ENCODE assay signal across 1 cellular context in the genomic region with DNA sequence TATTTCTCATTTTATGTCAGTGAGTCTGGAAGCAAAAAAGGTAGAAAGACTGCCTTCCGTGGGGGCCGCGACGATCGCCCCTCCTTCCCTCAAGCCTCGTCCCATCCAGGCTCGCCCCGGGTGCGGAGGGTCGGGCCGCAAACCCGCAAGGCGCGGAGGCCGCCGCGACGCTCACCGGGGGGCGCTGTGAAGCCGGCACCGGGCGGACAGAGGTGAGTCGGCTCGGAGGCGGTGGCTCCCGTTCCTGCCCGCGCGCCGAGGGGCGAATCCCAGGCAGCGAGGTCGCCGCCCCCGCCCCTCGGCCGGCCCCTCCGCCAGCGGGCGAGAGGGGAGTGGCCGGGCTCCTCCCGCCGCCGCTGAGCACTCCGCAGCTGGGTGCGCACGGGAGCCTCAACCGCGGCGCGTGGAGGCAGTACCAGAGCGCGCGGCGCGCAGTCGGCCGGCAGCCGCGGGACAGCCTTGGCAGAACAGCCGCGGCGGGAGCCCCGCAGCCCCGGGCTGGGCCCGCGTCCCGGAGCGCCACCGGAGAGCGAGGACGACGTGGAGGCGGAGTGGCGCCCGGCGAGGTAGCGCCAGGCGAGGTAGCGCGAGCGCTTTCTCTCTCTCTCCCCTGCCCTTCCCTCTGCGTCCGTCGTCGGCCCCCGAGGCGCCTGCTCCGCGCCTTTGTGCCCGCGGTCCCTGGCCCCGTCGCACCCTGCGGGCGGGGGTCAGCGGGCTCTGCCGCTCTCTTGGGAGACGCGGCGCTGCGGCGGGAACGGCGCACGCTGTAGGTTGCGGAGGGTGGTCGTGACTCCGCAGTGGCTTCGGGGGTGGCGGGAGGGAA.
TF ChIP-seq lines count a peak whose summit lies in the region.

A gene (plus strand): TSS at position 359 of the 823 bp plus-strand sequence. CDS start 31,492 bp downstream, outside the sequence.

TF ChIP-seq in HepG2, 621 proteins besides CTCF, POLR2A, EP300 and RAD21 (continued from another document and continues in another):
- TF ChIP-seq, protein P1, sequence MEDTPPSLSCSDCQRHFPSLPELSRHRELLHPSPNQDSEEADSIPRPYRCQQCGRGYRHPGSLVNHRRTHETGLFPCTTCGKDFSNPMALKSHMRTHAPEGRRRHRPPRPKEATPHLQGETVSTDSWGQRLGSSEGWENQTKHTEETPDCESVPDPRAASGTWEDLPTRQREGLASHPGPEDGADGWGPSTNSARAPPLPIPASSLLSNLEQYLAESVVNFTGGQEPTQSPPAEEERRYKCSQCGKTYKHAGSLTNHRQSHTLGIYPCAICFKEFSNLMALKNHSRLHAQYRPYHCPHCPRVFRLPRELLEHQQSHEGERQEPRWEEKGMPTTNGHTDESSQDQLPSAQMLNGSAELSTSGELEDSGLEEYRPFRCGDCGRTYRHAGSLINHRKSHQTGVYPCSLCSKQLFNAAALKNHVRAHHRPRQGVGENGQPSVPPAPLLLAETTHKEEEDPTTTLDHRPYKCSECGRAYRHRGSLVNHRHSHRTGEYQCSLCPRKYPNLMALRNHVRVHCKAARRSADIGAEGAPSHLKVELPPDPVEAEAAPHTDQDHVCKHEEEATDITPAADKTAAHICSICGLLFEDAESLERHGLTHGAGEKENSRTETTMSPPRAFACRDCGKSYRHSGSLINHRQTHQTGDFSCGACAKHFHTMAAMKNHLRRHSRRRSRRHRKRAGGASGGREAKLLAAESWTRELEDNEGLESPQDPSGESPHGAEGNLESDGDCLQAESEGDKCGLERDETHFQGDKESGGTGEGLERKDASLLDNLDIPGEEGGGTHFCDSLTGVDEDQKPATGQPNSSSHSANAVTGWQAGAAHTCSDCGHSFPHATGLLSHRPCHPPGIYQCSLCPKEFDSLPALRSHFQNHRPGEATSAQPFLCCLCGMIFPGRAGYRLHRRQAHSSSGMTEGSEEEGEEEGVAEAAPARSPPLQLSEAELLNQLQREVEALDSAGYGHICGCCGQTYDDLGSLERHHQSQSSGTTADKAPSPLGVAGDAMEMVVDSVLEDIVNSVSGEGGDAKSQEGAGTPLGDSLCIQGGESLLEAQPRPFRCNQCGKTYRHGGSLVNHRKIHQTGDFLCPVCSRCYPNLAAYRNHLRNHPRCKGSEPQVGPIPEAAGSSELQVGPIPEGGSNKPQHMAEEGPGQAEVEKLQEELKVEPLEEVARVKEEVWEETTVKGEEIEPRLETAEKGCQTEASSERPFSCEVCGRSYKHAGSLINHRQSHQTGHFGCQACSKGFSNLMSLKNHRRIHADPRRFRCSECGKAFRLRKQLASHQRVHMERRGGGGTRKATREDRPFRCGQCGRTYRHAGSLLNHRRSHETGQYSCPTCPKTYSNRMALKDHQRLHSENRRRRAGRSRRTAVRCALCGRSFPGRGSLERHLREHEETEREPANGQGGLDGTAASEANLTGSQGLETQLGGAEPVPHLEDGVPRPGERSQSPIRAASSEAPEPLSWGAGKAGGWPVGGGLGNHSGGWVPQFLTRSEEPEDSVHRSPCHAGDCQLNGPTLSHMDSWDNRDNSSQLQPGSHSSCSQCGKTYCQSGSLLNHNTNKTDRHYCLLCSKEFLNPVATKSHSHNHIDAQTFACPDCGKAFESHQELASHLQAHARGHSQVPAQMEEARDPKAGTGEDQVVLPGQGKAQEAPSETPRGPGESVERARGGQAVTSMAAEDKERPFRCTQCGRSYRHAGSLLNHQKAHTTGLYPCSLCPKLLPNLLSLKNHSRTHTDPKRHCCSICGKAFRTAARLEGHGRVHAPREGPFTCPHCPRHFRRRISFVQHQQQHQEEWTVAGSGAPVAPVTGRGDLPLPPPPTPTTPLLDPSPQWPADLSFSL (CRISPR knock-in tag; IDR thresholded peaks at IDR 0.05) = peak; percentile 44; the same call in 1 of the 2 replicates
- TF ChIP-seq ZNF556 (CRISPR knock-in tag; IDR thresholded peaks at IDR 0.05; ENCODE audit: borderline replicate concordance) (peak; percentile 88), ZNF616 (CRISPR knock-in tag; IDR thresholded peaks at IDR 0.05; ENCODE audit: low read depth) (peak; percentile 92; the same call in 1 of the 2 replicates), SIX4 (CRISPR knock-in tag; IDR thresholded peaks at IDR 0.05) (0 out of 2 replicates have a peak, but pooled peaks have one; percentile 34), MED8 (CRISPR knock-in tag; IDR thresholded peaks at IDR 0.05; ENCODE audit: insufficient replicate concordance) (no peak), GABPB1 (CRISPR knock-in tag; IDR thresholded peaks at IDR 0.05) (peak; percentile 67), ZNF678 (CRISPR knock-in tag; IDR thresholded peaks at IDR 0.05) (peak; percentile 91), HOXD1 (CRISPR knock-in tag; IDR thresholded peaks at IDR 0.05) (peak; percentile 56; the same call in 1 of the 2 replicates), SMC3 (IDR thresholded peaks at IDR 0.05; ENCODE audit: low read length) (peak; percentile 34; the same call in 1 of the 2 replicates), EED (CRISPR knock-in tag; IDR thresholded peaks at IDR 0.05) (no peak), ZNF772 (CRISPR knock-in tag; IDR thresholded peaks at IDR 0.05) (0 out of 2 replicates have a peak, but pooled peaks have one; percentile 57), SP5 (CRISPR knock-in tag; IDR thresholded peaks at IDR 0.05; ENCODE audit: borderline replicate concordance, low read depth) (peak; percentile 74; the same call in 1 of the 2 replicates), IRF2 (CRISPR knock-in tag; IDR thresholded peaks at IDR 0.05) (peak; percentile 73; the same call in 1 of the 2 replicates), CHD2 (IDR thresholded peaks at IDR 0.05; ENCODE audit: low read depth, low read length) (no peak), ZBTB38 (CRISPR knock-in tag; IDR thresholded peaks at IDR 0.05) (peak; percentile 94), ZNF124 (CRISPR knock-in tag; IDR thresholded peaks at IDR 0.05) (peak; percentile 72; the same call in 1 of the 2 replicates), NFATC3 (CRISPR knock-in tag; IDR thresholded peaks at IDR 0.05) (no peak), ZNF33B (CRISPR knock-in tag; IDR thresholded peaks at IDR 0.05) (peak; percentile 65; the same call in 1 of the 2 replicates), ZSCAN20 (CRISPR knock-in tag; IDR thresholded peaks at IDR 0.05; ENCODE audit: borderline replicate concordance) (peak; percentile 95), MAF1 (CRISPR knock-in tag; IDR thresholded peaks at IDR 0.05; ENCODE audit: borderline replicate concordance) (peak; percentile 55; the same call in 1 of the 2 replicates), FOSL2 (CRISPR knock-in tag; IDR thresholded peaks at IDR 0.05) (peak; percentile 76), ZSCAN30 (CRISPR knock-in tag; IDR thresholded peaks at IDR 0.05) (peak; percentile 65; the same call in 1 of the 2 replicates), CBFB (CRISPR knock-in tag; IDR thresholded peaks at IDR 0.05) (peak; percentile 76; the same call in 1 of the 2 replicates), ARID2 (CRISPR knock-in tag; IDR thresholded peaks at IDR 0.05; ENCODE audit: borderline replicate concordance) (peak; percentile 90; the same call in 1 of the 2 replicates), ZNF180 (CRISPR knock-in tag; IDR thresholded peaks at IDR 0.05; ENCODE audit: borderline replicate concordance, low read depth) (no peak), GTF3A (CRISPR knock-in tag; conservative IDR thresholded peaks at IDR 0.05) (peak; percentile 97), TEAD3 (CRISPR knock-in tag; optimal IDR thresholded peaks at IDR 0.05; ENCODE audit: borderline replicate concordance) (peak; percentile 78), SNAPC2 (CRISPR knock-in tag; IDR thresholded peaks at IDR 0.05) (peak; percentile 30; the same call in 1 of the 2 replicates), DR1 (CRISPR knock-in tag; IDR thresholded peaks at IDR 0.05) (peak; percentile 51; the same call in 1 of the 2 replicates), ZNF841 (CRISPR knock-in tag; IDR thresholded peaks at IDR 0.05; ENCODE audit: borderline replicate concordance) (no peak), MEIS1 (CRISPR knock-in tag; IDR thresholded peaks at IDR 0.05; ENCODE audit: borderline replicate concordance) (peak; percentile 32; the same call in 1 of the 2 replicates)
- TF ChIP-seq, protein P2, sequence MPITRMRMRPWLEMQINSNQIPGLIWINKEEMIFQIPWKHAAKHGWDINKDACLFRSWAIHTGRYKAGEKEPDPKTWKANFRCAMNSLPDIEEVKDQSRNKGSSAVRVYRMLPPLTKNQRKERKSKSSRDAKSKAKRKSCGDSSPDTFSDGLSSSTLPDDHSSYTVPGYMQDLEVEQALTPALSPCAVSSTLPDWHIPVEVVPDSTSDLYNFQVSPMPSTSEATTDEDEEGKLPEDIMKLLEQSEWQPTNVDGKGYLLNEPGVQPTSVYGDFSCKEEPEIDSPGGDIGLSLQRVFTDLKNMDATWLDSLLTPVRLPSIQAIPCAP (CRISPR knock-in tag; IDR thresholded peaks at IDR 0.05; ENCODE audit: low read depth) = no peak
- TF ChIP-seq, protein P3, sequence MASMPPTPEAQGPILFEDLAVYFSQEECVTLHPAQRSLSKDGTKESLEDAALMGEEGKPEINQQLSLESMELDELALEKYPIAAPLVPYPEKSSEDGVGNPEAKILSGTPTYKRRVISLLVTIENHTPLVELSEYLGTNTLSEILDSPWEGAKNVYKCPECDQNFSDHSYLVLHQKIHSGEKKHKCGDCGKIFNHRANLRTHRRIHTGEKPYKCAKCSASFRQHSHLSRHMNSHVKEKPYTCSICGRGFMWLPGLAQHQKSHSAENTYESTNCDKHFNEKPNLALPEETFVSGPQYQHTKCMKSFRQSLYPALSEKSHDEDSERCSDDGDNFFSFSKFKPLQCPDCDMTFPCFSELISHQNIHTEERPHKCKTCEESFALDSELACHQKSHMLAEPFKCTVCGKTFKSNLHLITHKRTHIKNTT (CRISPR knock-in tag; IDR thresholded peaks at IDR 0.05) = peak; percentile 50; the same call in 1 of the 2 replicates
- TF ChIP-seq, protein P4, sequence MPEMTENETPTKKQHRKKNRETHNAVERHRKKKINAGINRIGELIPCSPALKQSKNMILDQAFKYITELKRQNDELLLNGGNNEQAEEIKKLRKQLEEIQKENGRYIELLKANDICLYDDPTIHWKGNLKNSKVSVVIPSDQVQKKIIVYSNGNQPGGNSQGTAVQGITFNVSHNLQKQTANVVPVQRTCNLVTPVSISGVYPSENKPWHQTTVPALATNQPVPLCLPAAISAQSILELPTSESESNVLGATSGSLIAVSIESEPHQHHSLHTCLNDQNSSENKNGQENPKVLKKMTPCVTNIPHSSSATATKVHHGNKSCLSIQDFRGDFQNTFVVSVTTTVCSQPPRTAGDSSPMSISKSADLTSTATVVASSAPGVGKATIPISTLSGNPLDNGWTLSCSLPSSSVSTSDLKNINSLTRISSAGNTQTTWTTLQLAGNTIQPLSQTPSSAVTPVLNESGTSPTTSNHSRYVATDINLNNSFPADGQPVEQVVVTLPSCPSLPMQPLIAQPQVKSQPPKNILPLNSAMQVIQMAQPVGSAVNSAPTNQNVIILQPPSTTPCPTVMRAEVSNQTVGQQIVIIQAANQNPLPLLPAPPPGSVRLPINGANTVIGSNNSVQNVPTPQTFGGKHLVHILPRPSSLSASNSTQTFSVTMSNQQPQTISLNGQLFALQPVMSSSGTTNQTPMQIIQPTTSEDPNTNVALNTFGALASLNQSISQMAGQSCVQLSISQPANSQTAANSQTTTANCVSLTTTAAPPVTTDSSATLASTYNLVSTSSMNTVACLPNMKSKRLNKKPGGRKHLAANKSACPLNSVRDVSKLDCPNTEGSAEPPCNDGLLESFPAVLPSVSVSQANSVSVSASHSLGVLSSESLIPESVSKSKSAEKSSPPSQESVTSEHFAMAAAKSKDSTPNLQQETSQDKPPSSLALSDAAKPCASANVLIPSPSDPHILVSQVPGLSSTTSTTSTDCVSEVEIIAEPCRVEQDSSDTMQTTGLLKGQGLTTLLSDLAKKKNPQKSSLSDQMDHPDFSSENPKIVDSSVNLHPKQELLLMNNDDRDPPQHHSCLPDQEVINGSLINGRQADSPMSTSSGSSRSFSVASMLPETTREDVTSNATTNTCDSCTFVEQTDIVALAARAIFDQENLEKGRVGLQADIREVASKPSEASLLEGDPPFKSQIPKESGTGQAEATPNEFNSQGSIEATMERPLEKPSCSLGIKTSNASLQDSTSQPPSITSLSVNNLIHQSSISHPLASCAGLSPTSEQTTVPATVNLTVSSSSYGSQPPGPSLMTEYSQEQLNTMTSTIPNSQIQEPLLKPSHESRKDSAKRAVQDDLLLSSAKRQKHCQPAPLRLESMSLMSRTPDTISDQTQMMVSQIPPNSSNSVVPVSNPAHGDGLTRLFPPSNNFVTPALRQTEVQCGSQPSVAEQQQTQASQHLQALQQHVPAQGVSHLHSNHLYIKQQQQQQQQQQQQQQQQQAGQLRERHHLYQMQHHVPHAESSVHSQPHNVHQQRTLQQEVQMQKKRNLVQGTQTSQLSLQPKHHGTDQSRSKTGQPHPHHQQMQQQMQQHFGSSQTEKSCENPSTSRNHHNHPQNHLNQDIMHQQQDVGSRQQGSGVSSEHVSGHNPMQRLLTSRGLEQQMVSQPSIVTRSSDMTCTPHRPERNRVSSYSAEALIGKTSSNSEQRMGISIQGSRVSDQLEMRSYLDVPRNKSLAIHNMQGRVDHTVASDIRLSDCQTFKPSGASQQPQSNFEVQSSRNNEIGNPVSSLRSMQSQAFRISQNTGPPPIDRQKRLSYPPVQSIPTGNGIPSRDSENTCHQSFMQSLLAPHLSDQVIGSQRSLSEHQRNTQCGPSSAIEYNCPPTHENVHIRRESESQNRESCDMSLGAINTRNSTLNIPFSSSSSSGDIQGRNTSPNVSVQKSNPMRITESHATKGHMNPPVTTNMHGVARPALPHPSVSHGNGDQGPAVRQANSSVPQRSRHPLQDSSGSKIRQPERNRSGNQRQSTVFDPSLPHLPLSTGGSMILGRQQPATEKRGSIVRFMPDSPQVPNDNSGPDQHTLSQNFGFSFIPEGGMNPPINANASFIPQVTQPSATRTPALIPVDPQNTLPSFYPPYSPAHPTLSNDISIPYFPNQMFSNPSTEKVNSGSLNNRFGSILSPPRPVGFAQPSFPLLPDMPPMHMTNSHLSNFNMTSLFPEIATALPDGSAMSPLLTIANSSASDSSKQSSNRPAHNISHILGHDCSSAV (CRISPR knock-in tag; IDR thresholded peaks at IDR 0.05; ENCODE audit: borderline replicate concordance) = no peak
- TF ChIP-seq, protein P5, sequence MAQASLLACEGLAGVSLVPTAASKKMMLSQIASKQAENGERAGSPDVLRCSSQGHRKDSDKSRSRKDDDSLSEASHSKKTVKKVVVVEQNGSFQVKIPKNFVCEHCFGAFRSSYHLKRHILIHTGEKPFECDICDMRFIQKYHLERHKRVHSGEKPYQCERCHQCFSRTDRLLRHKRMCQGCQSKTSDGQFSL (CRISPR knock-in tag; IDR thresholded peaks at IDR 0.05) = peak; percentile 20; the same call in 1 of the 2 replicates
- TF ChIP-seq, protein P6, sequence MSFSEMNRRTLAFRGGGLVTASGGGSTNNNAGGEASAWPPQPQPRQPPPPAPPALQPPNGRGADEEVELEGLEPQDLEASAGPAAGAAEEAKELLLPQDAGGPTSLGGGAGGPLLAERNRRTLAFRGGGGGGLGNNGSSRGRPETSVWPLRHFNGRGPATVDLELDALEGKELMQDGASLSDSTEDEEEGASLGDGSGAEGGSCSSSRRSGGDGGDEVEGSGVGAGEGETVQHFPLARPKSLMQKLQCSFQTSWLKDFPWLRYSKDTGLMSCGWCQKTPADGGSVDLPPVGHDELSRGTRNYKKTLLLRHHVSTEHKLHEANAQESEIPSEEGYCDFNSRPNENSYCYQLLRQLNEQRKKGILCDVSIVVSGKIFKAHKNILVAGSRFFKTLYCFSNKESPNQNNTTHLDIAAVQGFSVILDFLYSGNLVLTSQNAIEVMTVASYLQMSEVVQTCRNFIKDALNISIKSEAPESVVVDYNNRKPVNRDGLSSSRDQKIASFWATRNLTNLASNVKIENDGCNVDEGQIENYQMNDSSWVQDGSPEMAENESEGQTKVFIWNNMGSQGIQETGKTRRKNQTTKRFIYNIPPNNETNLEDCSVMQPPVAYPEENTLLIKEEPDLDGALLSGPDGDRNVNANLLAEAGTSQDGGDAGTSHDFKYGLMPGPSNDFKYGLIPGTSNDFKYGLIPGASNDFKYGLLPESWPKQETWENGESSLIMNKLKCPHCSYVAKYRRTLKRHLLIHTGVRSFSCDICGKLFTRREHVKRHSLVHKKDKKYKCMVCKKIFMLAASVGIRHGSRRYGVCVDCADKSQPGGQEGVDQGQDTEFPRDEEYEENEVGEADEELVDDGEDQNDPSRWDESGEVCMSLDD (CRISPR knock-in tag; IDR thresholded peaks at IDR 0.05; ENCODE audit: borderline replicate concordance) = 0 out of 2 replicates have a peak, but pooled peaks have one; percentile 35
